ENCODE assay signal across 1 cellular context in the genomic region with DNA sequence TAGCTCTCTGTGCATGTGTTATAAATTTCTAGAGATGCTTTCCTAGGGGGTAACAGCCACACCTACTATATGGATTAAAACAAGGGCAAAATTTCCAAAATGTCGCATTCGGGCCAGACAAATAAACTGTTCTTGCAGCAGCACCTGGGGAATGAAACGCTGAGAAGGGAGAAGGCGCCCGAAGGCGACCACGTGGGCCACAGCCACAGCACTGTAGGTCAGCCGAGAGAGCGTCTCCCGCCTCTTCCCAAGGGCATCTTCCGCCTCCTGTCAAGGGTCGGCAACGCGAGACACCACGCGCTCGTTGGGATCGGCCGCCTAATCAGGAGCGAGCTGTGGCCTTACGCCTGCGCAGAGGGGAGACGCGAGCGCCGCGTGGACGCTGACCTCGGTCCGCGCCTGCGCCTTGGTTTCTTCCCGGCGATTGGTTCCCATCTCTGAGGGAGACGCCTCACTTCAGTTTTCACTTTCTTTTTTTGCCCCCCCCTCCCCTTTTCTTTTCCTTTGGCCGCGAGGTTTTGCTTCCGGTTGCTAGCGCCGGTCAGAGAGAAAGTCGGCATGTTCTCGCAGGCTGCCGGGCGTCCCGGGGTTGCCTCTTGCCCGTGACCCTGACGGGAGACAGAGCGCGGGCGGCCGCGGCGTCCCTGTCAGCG.
TF ChIP-seq lines count a peak whose summit lies in the region.

A gene with protein sequence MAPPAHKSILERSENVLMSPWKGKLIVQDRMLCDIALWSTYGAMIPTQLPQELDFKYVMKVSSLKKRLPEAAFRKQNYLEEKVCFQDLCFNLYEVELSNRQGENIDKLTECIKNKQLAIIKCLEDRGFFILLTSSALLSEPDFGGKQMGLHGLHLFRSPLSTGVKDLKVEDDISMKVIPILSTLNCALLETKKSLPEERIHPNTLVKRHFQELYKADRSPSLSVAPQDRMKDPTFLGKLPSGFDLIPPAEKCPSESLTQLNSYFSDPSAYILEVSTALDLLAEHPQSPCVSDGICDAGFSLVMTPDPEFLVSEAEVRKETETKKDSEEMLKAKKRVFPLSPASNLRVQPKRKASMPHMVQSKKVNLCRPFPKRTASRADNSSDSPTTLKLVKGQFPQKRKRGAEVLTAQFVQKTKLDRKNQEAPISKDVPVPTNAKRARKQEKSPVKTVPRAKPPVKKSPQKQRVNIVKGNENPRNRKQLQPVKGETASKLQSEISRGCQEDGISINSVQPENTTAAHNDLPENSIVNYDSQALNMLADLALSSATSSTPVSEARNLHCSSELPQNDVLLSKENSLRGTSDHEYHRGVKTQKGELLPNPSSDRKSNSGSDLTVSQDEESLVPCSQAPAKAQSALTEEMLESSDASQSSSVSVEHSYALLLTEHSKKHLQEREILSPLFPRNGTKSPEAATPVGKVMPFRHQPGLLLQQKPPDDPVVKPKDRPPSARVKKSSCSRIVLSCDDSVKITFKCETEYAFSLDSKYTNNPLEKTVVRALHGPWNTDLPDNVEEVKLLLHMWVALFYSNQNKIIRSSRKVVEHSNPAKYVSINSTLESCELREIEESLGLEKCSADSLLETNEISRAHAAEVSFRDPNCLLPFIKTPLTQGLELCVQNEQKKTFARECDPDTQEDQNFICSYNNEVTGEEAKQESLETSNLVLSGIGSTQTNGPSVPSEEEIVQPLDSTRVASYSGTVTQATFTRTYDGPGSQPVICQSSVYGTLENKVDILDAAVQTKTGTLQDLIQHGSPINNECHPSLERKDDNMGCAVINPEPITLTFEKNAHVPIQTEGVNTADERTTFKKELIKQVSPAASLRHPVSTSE (N-terminal part only) (plus strand): TSS at position 521 of the 653 bp plus-strand sequence. CDS start 35,805 bp downstream, outside the sequence.

TF ChIP-seq in HEK293, 187 proteins besides CTCF, POLR2A, EP300 and RAD21 (continued from another document and continues in another):
- TF ChIP-seq, protein P1, sequence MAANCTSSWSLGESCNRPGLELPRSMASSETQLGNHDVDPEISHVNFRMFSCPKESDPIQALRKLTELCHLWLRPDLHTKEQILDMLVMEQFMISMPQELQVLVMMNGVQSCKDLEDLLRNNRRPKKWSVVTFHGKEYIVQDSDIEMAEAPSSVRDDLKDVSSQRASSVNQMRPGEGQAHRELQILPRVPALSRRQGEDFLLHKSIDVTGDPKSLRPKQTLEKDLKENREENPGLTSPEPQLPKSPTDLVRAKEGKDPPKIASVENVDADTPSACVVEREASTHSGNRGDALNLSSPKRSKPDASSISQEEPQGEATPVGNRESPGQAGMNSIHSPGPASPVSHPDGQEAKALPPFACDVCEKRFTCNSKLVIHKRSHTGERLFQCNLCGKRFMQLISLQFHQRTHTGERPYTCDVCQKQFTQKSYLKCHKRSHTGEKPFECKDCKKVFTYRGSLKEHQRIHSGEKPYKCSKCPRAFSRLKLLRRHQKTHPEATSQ (tag by site-specific recombination; IDR thresholded peaks at IDR 0.05): no peak
- TF ChIP-seq, protein P2, sequence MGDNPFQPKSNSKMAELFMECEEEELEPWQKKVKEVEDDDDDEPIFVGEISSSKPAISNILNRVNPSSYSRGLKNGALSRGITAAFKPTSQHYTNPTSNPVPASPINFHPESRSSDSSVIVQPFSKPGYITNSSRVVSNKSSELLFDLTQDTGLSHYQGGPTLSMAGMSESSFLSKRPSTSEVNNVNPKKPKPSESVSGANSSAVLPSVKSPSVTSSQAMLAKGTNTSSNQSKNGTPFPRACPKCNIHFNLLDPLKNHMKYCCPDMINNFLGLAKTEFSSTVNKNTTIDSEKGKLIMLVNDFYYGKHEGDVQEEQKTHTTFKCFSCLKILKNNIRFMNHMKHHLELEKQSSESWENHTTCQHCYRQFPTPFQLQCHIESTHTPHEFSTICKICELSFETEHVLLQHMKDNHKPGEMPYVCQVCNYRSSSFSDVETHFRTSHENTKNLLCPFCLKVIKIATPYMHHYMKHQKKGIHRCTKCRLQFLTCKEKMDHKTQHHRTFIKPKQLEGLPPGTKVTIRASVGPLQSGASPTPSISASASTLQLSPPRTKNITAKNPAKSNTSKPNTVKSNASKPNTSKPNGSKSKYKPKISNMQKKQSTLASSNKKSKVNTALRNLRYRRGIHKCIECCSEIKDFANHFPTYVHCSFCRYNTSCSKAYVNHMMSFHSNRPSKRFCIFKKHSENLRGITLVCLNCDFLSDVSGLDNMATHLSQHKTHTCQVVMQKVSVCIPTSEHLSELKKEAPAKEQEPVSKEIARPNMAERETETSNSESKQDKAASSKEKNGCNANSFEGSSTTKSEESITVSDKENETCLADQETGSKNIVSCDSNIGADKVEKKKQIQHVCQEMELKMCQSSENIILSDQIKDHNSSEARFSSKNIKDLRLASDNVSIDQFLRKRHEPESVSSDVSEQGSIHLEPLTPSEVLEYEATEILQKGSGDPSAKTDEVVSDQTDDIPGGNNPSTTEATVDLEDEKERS (tag by site-specific recombination; IDR thresholded peaks at IDR 0.05): no peak
- TF ChIP-seq ZNF629 (tag by site-specific recombination; IDR thresholded peaks at IDR 0.05): peak; percentile 59
- TF ChIP-seq ZNF501 (tag by site-specific recombination; IDR thresholded peaks at IDR 0.05): peak; percentile 81
- TF ChIP-seq, protein P3, sequence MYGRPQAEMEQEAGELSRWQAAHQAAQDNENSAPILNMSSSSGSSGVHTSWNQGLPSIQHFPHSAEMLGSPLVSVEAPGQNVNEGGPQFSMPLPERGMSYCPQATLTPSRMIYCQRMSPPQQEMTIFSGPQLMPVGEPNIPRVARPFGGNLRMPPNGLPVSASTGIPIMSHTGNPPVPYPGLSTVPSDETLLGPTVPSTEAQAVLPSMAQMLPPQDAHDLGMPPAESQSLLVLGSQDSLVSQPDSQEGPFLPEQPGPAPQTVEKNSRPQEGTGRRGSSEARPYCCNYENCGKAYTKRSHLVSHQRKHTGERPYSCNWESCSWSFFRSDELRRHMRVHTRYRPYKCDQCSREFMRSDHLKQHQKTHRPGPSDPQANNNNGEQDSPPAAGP (tag by site-specific recombination; IDR thresholded peaks at IDR 0.05): peak; percentile 65
- no peak for TF ChIP-seq YY2 (tag by site-specific recombination; IDR thresholded peaks at IDR 0.05)
- no peak for TF ChIP-seq GLI2 (tag by site-specific recombination; IDR thresholded peaks at IDR 0.05; ENCODE audit: borderline replicate concordance, low read depth)
- TF ChIP-seq, protein P4, sequence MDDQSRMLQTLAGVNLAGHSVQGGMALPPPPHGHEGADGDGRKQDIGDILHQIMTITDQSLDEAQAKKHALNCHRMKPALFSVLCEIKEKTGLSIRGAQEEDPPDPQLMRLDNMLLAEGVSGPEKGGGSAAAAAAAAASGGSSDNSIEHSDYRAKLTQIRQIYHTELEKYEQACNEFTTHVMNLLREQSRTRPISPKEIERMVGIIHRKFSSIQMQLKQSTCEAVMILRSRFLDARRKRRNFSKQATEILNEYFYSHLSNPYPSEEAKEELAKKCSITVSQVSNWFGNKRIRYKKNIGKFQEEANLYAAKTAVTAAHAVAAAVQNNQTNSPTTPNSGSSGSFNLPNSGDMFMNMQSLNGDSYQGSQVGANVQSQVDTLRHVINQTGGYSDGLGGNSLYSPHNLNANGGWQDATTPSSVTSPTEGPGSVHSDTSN (CRISPR knock-in tag; IDR thresholded peaks at IDR 0.05): peak; percentile 16; the same call in 1 of the 2 replicates
- no peak for TF ChIP-seq ZNF600 (tag by site-specific recombination; IDR thresholded peaks at IDR 0.05)
- no peak for TF ChIP-seq ZNF146 (tag by site-specific recombination; IDR thresholded peaks at IDR 0.05)
- TF ChIP-seq, protein P5, sequence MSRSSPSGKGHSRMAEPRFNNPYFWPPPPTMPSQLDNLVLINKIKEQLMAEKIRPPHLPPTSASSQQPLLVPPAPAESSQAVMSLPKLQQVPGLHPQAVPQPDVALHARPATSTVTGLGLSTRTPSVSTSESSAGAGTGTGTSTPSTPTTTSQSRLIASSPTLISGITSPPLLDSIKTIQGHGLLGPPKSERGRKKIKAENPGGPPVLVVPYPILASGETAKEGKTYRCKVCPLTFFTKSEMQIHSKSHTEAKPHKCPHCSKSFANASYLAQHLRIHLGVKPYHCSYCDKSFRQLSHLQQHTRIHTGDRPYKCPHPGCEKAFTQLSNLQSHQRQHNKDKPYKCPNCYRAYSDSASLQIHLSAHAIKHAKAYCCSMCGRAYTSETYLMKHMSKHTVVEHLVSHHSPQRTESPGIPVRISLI (tag by site-specific recombination; IDR thresholded peaks at IDR 0.05): peak; percentile 73; the same call in 1 of the 2 replicates
- TF ChIP-seq, protein P6, sequence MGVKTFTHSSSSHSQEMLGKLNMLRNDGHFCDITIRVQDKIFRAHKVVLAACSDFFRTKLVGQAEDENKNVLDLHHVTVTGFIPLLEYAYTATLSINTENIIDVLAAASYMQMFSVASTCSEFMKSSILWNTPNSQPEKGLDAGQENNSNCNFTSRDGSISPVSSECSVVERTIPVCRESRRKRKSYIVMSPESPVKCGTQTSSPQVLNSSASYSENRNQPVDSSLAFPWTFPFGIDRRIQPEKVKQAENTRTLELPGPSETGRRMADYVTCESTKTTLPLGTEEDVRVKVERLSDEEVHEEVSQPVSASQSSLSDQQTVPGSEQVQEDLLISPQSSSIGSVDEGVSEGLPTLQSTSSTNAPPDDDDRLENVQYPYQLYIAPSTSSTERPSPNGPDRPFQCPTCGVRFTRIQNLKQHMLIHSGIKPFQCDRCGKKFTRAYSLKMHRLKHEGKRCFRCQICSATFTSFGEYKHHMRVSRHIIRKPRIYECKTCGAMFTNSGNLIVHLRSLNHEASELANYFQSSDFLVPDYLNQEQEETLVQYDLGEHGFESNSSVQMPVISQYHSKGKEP (tag by site-specific recombination; IDR thresholded peaks at IDR 0.05): peak; percentile 32; the same call in 1 of the 2 replicates
- TF ChIP-seq MEIS1 (CRISPR knock-in tag; IDR thresholded peaks at IDR 0.05; ENCODE audit: borderline replicate concordance): no peak
- 0 out of 2 replicates have a peak, but pooled peaks have one; percentile 24 for TF ChIP-seq KLF8 (tag by site-specific recombination; IDR thresholded peaks at IDR 0.05)
- no peak for TF ChIP-seq ZNF558 (tag by site-specific recombination; IDR thresholded peaks at IDR 0.05)
- TF ChIP-seq OVOL3 (tag by site-specific recombination; IDR thresholded peaks at IDR 0.05): no peak
- peak; percentile 64 for TF ChIP-seq SP7 (tag by site-specific recombination; IDR thresholded peaks at IDR 0.05)
- no peak for TF ChIP-seq GFI1B (tag by site-specific recombination; IDR thresholded peaks at IDR 0.05)
- peak; percentile 51 for TF ChIP-seq GLIS2 (tag by site-specific recombination; IDR thresholded peaks at IDR 0.05)
- TF ChIP-seq ZNF391 (tag by site-specific recombination; IDR thresholded peaks at IDR 0.05; ENCODE audit: borderline replicate concordance, low read depth): no peak
- TF ChIP-seq, protein P7, sequence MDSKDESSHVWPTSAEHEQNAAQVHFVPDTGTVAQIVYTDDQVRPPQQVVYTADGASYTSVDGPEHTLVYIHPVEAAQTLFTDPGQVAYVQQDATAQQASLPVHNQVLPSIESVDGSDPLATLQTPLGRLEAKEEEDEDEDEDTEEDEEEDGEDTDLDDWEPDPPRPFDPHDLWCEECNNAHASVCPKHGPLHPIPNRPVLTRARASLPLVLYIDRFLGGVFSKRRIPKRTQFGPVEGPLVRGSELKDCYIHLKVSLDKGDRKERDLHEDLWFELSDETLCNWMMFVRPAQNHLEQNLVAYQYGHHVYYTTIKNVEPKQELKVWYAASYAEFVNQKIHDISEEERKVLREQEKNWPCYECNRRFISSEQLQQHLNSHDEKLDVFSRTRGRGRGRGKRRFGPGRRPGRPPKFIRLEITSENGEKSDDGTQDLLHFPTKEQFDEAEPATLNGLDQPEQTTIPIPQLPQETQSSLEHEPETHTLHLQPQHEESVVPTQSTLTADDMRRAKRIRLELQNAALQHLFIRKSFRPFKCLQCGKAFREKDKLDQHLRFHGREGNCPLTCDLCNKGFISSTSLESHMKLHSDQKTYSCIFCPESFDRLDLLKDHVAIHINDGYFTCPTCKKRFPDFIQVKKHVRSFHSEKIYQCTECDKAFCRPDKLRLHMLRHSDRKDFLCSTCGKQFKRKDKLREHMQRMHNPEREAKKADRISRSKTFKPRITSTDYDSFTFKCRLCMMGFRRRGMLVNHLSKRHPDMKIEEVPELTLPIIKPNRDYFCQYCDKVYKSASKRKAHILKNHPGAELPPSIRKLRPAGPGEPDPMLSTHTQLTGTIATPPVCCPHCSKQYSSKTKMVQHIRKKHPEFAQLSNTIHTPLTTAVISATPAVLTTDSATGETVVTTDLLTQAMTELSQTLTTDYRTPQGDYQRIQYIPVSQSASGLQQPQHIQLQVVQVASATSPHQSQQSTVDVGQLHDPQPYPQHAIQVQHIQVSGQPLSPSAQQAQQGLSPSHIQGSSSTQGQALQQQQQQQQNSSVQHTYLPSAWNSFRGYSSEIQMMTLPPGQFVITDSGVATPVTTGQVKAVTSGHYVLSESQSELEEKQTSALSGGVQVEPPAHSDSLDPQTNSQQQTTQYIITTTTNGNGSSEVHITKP (tag by site-specific recombination; IDR thresholded peaks at IDR 0.05): peak; percentile 76
- TF ChIP-seq ZNF529 (tag by site-specific recombination; IDR thresholded peaks at IDR 0.05; ENCODE audit: insufficient replicate concordance): no peak
- no peak for TF ChIP-seq ZNF670 (tag by site-specific recombination; IDR thresholded peaks at IDR 0.05; ENCODE audit: low read depth)
- TF ChIP-seq KLF10 (tag by site-specific recombination; IDR thresholded peaks at IDR 0.05): peak; percentile 16
- no peak for TF ChIP-seq ZNF223 (tag by site-specific recombination; IDR thresholded peaks at IDR 0.05)
- no peak for TF ChIP-seq EGR2 (tag by site-specific recombination; IDR thresholded peaks at IDR 0.05; ENCODE audit: low read depth)
- TF ChIP-seq SETDB1 (IDR thresholded peaks at IDR 0.05; ENCODE audit: insufficient read length, low read length): peak; percentile 89
- TF ChIP-seq ZFP69B (tag by site-specific recombination; IDR thresholded peaks at IDR 0.05): peak; percentile 72
- TF ChIP-seq ZNF16 (tag by site-specific recombination; IDR thresholded peaks at IDR 0.05; ENCODE audit: low read depth): no peak
- TF ChIP-seq, protein P8, sequence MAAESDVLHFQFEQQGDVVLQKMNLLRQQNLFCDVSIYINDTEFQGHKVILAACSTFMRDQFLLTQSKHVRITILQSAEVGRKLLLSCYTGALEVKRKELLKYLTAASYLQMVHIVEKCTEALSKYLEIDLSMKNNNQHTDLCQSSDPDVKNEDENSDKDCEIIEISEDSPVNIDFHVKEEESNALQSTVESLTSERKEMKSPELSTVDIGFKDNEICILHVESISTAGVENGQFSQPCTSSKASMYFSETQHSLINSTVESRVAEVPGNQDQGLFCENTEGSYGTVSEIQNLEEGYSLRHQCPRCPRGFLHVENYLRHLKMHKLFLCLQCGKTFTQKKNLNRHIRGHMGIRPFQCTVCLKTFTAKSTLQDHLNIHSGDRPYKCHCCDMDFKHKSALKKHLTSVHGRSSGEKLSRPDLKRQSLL (tag by site-specific recombination; IDR thresholded peaks at IDR 0.05): no peak
- no peak for TF ChIP-seq MYNN (tag by site-specific recombination; IDR thresholded peaks at IDR 0.05; ENCODE audit: borderline replicate concordance)
- TF ChIP-seq, protein P9, sequence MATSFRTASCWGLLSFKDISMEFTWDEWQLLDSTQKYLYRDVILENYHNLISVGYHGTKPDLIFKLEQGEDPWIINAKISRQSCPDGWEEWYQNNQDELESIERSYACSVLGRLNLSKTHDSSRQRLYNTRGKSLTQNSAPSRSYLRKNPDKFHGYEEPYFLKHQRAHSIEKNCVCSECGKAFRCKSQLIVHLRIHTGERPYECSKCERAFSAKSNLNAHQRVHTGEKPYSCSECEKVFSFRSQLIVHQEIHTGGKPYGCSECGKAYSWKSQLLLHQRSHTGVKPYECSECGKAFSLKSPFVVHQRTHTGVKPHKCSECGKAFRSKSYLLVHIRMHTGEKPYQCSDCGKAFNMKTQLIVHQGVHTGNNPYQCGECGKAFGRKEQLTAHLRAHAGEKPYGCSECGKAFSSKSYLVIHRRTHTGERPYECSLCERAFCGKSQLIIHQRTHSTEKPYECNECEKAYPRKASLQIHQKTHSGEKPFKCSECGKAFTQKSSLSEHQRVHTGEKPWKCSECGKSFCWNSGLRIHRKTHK (tag by site-specific recombination; IDR thresholded peaks at IDR 0.05): no peak
- TF ChIP-seq KLF9 (tag by site-specific recombination; IDR thresholded peaks at IDR 0.05; ENCODE audit: low read depth): peak; percentile 50; the same call in 1 of the 2 replicates
- no peak for TF ChIP-seq ZNF658 (tag by site-specific recombination; IDR thresholded peaks at IDR 0.05)
